Comparison of ENCODE assay signal across 17 cellular contexts in the genomic region with DNA sequence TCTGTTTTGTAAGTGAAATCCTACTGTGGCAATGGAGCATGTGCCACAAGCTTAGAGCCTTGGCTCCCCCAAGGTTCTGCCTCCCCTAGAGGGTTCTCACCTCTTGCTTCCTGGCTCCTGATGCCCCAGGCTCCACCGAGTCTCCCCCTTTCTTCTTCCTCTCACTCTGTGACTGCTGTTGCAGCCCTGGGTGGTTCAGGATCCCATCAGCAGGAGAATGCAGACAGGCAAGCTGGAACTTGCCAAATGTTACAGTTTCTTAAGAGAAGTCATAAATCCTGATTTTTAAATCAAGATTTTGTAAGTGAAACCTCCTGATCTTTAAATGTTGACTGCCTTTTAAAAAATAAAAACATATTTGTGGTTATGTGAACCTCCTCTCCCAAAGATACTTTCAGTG.
DNase-seq lines count a peak whose midpoint lies in the region; ATAC-seq and TF ChIP-seq lines count a peak whose summit lies in the region.
"Had no signal": no experiment of that assay in that cellular context is flagged by ENCODE, and none has a peak within 500 bp of the region (broad histone marks: within the 10 kb centered on the region; RNA-seq: fewer than 3 reads in every experiment).

No MANE protein-coding gene starts in this region.

- no peaks in the 10 kb centered on the region for H3K36me3 ChIP-seq in breast epithelium
- no peaks in the 10 kb centered on the region for H3K36me3 ChIP-seq in colonic mucosa
- H3K36me3 ChIP-seq: BLaER1 treated with 17β-estradiol and CSF1 and Interleukin-3, amounts not matched to agents 10 nM and 100 nM; SJSA1 had no signal

- H3K27me3 Mint-ChIP-seq in MCF 10A (ENCODE audit: insufficient read depth, unreplicated experiment), result no peaks in the 10 kb centered on the region
- H3K27me3 Mint-ChIP-seq in activated B cell treated with CpG ODN at 0.5 μM for 24 hours, result no peaks in the 10 kb centered on the region
- H3K27me3 Mint-ChIP-seq in stimulated activated memory B cell treated with anti-CD40 and anti-IgM and Interleukin-4, amounts not matched to agents 10 μg/mL and 1 μg/mL and 100 μg/mL, for 72 hours, result no peaks in the 10 kb centered on the region
- H3K27me3 Mint-ChIP-seq in type B pancreatic cell, result no peaks in the 10 kb centered on the region
- peaks cover 12% of the 10 kb centered on the region for H3K27me3 Mint-ChIP-seq in activated T-cell treated with anti-CD3 and anti-CD28 coated beads, Interleukin-2, amount 50 U/mL, for 24 hours

- CTCF ChIA-PET in MCF 10A (lab: Yijun Ruan, JAX) (interaction anchor here (1.1 kb wide), 1 partner anchor 206 kb away, joined by 4 read pairs; no protein-coding TSS in a partner anchor), activated B cell treated with CpG ODN at 0.5 μM for 24 hours (lab: Charles Lee) (interaction anchor here (1.3 kb wide), 1 partner anchor 16 kb away, joined by 3 read pairs; no protein-coding TSS in a partner anchor)

- H3K4me3 ChIP-seq in breast epithelium (no peak overlapping the region), colonic mucosa (no peak overlapping the region)
- H3K4me3 ChIP-seq: BLaER1 treated with 17β-estradiol and CSF1 and Interleukin-3, amounts not matched to agents 10 nM and 100 nM; SJSA1 had no signal

- TF ChIP-seq CTCF in MCF 10A (IDR thresholded peaks at IDR 0.05; ENCODE audit: unreplicated experiment) (no peak), breast epithelium (IDR thresholded peaks at IDR 0.05) (no peak), activated B cell treated with CpG ODN at 0.5 μM for 24 hours (IDR thresholded peaks at IDR 0.05) (no peak), foreskin keratinocyte (conservative IDR thresholded peaks at IDR 0.05) (no peak), type B pancreatic cell (conservative IDR thresholded peaks at IDR 0.05) (no peak), colonic mucosa (IDR thresholded peaks at IDR 0.05) (no peak)

- H3K4me1 ChIP-seq in breast epithelium (no peaks in the 10 kb centered on the region), foreskin keratinocyte (peaks cover 25% of the 10 kb centered on the region), colonic mucosa (no peaks in the 10 kb centered on the region)
- H3K4me1 ChIP-seq: SJSA1 had no signal

- ATAC-seq in activated B cell treated with CpG ODN at 0.5 μM for 24 hours (ENCODE audit: low read depth) (no peak), foreskin keratinocyte (peak; percentile 78)
- no peak for ATAC-seq in stimulated activated memory B cell treated with anti-CD40 and anti-IgM and Interleukin-4, amounts not matched to agents 10 μg/mL and 1 μg/mL and 100 μg/mL, for 72 hours

- DNase-seq in MCF 10A (ENCODE audit: unreplicated experiment), result peak; percentile 38
- DNase-seq in breast epithelium (ENCODE audit: low spot score in 2 of 2), result no peak
- DNase-seq in activated B cell treated with CpG ODN at 0.5 μM for 24 hours, result no peak
- peak; percentile 44 to 70 for DNase-seq in foreskin keratinocyte
- no peak for DNase-seq in type B pancreatic cell (ENCODE audit: extremely low spot score, unreplicated experiment)
- DNase-seq in colonic mucosa, result no peak
- DNase-seq in activated T-cell treated with anti-CD3 and anti-CD28 coated beads, Interleukin-2, amount 50 U/mL, for 24 hours, result no peak
- DNase-seq: Karpas-422, NCI-H1105 treated with DMSO at 0.1 percent for 48 hours, NCI-H1694 treated with DMSO at 0.1 percent for 48 hours, NCI-H2107, NCI-H526 treated with DMSO at 0.1 percent for 48 hours, OCI-M1, RPMI8226 had no signal

- no peaks in the 10 kb centered on the region for H3K36me3 Mint-ChIP-seq in MCF 10A (ENCODE audit: insufficient read depth, unreplicated experiment)
- H3K36me3 Mint-ChIP-seq in activated B cell treated with CpG ODN at 0.5 μM for 24 hours (ENCODE audit: low read depth), result no peaks in the 10 kb centered on the region
- no peaks in the 10 kb centered on the region for H3K36me3 Mint-ChIP-seq in stimulated activated memory B cell treated with anti-CD40 and anti-IgM and Interleukin-4, amounts not matched to agents 10 μg/mL and 1 μg/mL and 100 μg/mL, for 72 hours
- no peaks in the 10 kb centered on the region for H3K36me3 Mint-ChIP-seq in type B pancreatic cell
- no peaks in the 10 kb centered on the region for H3K36me3 Mint-ChIP-seq in activated T-cell treated with anti-CD3 and anti-CD28 coated beads, Interleukin-2, amount 50 U/mL, for 24 hours (ENCODE audit: low read depth)

- H3K4me1 Mint-ChIP-seq in MCF 10A (ENCODE audit: insufficient read depth, unreplicated experiment) (peaks cover 7% of the 10 kb centered on the region), activated B cell treated with CpG ODN at 0.5 μM for 24 hours (peaks cover 30% of the 10 kb centered on the region), type B pancreatic cell (ENCODE audit: unreplicated experiment) (peaks cover 5% of the 10 kb centered on the region)
- H3K4me1 Mint-ChIP-seq in stimulated activated memory B cell treated with anti-CD40 and anti-IgM and Interleukin-4, amounts not matched to agents 10 μg/mL and 1 μg/mL and 100 μg/mL, for 72 hours, result peaks cover 29% of the 10 kb centered on the region
- H3K4me1 Mint-ChIP-seq in activated T-cell treated with anti-CD3 and anti-CD28 coated beads, Interleukin-2, amount 50 U/mL, for 24 hours (ENCODE audit: low read depth), result peaks cover 3% of the 10 kb centered on the region

- H3K27ac ChIP-seq in breast epithelium (no peak overlapping the region), foreskin keratinocyte (peak overlapping the region; percentile 23), colonic mucosa (no peak overlapping the region)
- H3K27ac ChIP-seq: BLaER1 treated with 17β-estradiol and CSF1 and Interleukin-3, amounts not matched to agents 10 nM and 100 nM; SJSA1 had no signal

- POLR2A ChIA-PET in MCF 10A (lab: Yijun Ruan, JAX) (interaction anchor here (0.7 kb wide), 1 partner anchor 63 kb away, joined by 5 read pairs; no protein-coding TSS in a partner anchor), activated B cell treated with CpG ODN at 0.5 μM for 24 hours (lab: Charles Lee) (no interaction called here)

- H3K27me3 ChIP-seq in breast epithelium (no peaks in the 10 kb centered on the region), foreskin keratinocyte (no peaks in the 10 kb centered on the region), colonic mucosa (no peaks in the 10 kb centered on the region)
- H3K27me3 ChIP-seq: BLaER1 treated with 17β-estradiol and CSF1 and Interleukin-3, amounts not matched to agents 10 nM and 100 nM; SJSA1 had no signal

- no TSS peak for BruUV-seq in MCF 10A (replicated peaks; lab: Mats Ljungman, UMichigan)

- H3K4me3 Mint-ChIP-seq in MCF 10A (ENCODE audit: unreplicated experiment) (no peak overlapping the region), activated B cell treated with CpG ODN at 0.5 μM for 24 hours (no peak overlapping the region), type B pancreatic cell (no peak overlapping the region)
- no peak overlapping the region for H3K4me3 Mint-ChIP-seq in stimulated activated memory B cell treated with anti-CD40 and anti-IgM and Interleukin-4, amounts not matched to agents 10 μg/mL and 1 μg/mL and 100 μg/mL, for 72 hours
- H3K4me3 Mint-ChIP-seq in activated T-cell treated with anti-CD3 and anti-CD28 coated beads, Interleukin-2, amount 50 U/mL, for 24 hours, result no peak overlapping the region

- H3K9me3 Mint-ChIP-seq in MCF 10A (ENCODE audit: unreplicated experiment) (peaks cover 5% of the 10 kb centered on the region), activated B cell treated with CpG ODN at 0.5 μM for 24 hours (no peaks in the 10 kb centered on the region), type B pancreatic cell (no peaks in the 10 kb centered on the region)
- no peaks in the 10 kb centered on the region for H3K9me3 Mint-ChIP-seq in stimulated activated memory B cell treated with anti-CD40 and anti-IgM and Interleukin-4, amounts not matched to agents 10 μg/mL and 1 μg/mL and 100 μg/mL, for 72 hours
- H3K9me3 Mint-ChIP-seq in activated T-cell treated with anti-CD3 and anti-CD28 coated beads, Interleukin-2, amount 50 U/mL, for 24 hours, result no peaks in the 10 kb centered on the region

- intact Hi-C loops in MCF 10A (cut with micrococcal nuclease) (no loop called here), breast epithelium (cut with DNase I; ENCODE audit: low total_unique reads) (no loop called here), activated B cell treated with CpG ODN at 0.5 μM for 24 hours (cut with micrococcal nuclease) (loop anchor here (5.0 kb wide), 2 partner anchors 36 to 111 kb away; no protein-coding TSS in a partner anchor), colonic mucosa (cut with DNase I) (no loop called here)

- H3K9ac ChIP-seq in colonic mucosa (ENCODE audit: low read depth in 2 of 2, low read length in 2 of 2), result no peak overlapping the region
- H3K9ac ChIP-seq: BLaER1 treated with 17β-estradiol and CSF1 and Interleukin-3, amounts not matched to agents 10 nM and 100 nM had no signal

- H3K27ac Mint-ChIP-seq in MCF 10A (ENCODE audit: low read depth, unreplicated experiment) (no peak overlapping the region), activated B cell treated with CpG ODN at 0.5 μM for 24 hours (peak overlapping the region; percentile 39), type B pancreatic cell (no peak overlapping the region)
- peak overlapping the region; percentile 22 for H3K27ac Mint-ChIP-seq in stimulated activated memory B cell treated with anti-CD40 and anti-IgM and Interleukin-4, amounts not matched to agents 10 μg/mL and 1 μg/mL and 100 μg/mL, for 72 hours
- no peak overlapping the region for H3K27ac Mint-ChIP-seq in activated T-cell treated with anti-CD3 and anti-CD28 coated beads, Interleukin-2, amount 50 U/mL, for 24 hours

- TF ChIP-seq POLR2A in breast epithelium (IDR thresholded peaks at IDR 0.05), result no peak

- H3K9me3 ChIP-seq in breast epithelium (peaks cover 0 to 8% of the 10 kb centered on the region in 2 donors), colonic mucosa (no peaks in the 10 kb centered on the region)
- H3K9me3 ChIP-seq: BLaER1 treated with 17β-estradiol and CSF1 and Interleukin-3, amounts not matched to agents 10 nM and 100 nM; SJSA1 had no signal

Comparison
In these comparisons a context has a peak if more than half of its experiments do, and no peak if none do; other contexts are left out.
1. DNase-seq: peak in MCF 10A (single experiment) and foreskin keratinocyte (2 of 2); none in breast epithelium (0 of 2), activated B cell treated with CpG ODN at 0.5 μM for 24 hours (single experiment), type B pancreatic cell (single experiment), colonic mucosa (single experiment) and activated T-cell treated with anti-CD3 and anti-CD28 coated beads, Interleukin-2, amount 50 U/mL, for 24 hours (single experiment).
2. H3K27ac Mint-ChIP-seq: peak in activated B cell treated with CpG ODN at 0.5 μM for 24 hours (single experiment) and stimulated activated memory B cell treated with anti-CD40 and anti-IgM and Interleukin-4, amounts not matched to agents 10 μg/mL and 1 μg/mL and 100 μg/mL, for 72 hours (single experiment); none in MCF 10A (single experiment), type B pancreatic cell (single experiment) and activated T-cell treated with anti-CD3 and anti-CD28 coated beads, Interleukin-2, amount 50 U/mL, for 24 hours (single experiment).